ENCODE assay signal across 13 cellular contexts in genomic region chr2:136128905-136129304, GRCh38. TPM values are rescaled to one million over a fixed set of nuclear protein-coding genes. Genes with fewer than 3 reads are reported as not detected.
A peak's percentile ranks its signal among the peaks of the same experiment; 100 is the strongest.
DNase-seq lines count a peak whose midpoint lies in the region; ATAC-seq and TF ChIP-seq lines count a peak whose summit lies in the region.
"Had no signal": no experiment of that assay in that cellular context is flagged by ENCODE, and none has a peak within 500 bp of the region (broad histone marks: within the 10 kb centered on the region; RNA-seq: fewer than 3 reads in every experiment).

No MANE protein-coding gene starts in this region.

- TF ChIP-seq CTCF in WTC11 (IDR thresholded peaks at IDR 0.05) (no peak), vagina (IDR thresholded peaks at IDR 0.05) (no peak), foreskin fibroblast (IDR thresholded peaks at IDR 0.05; ENCODE audit: low read depth, low read length) (no peak)

- H3K4me3 Mint-ChIP-seq in stimulated activated naive CD8-positive, alpha-beta T cell treated with anti-CD3 and anti-CD28 coated beads, Interleukin-15, Interleukin-2, amounts not matched to agents 100 ng/mL and 50 ng/mL, for 24 hours, result peak overlapping the region; percentile 1
- H3K4me3 Mint-ChIP-seq in WTC11, result no peak overlapping the region
- peak overlapping the region; percentile 63 for H3K4me3 Mint-ChIP-seq in memory B cell

- no peak for TF ChIP-seq POLR2A in vagina (IDR thresholded peaks at IDR 0.05)

- H3K27ac ChIP-seq in vagina, result peak overlapping the region; percentile 32
- H3K27ac ChIP-seq: sigmoid colon had no signal

- peak overlapping the region; percentile 21 for H3K27ac Mint-ChIP-seq in stimulated activated naive CD8-positive, alpha-beta T cell treated with anti-CD3 and anti-CD28 coated beads, Interleukin-15, Interleukin-2, amounts not matched to agents 100 ng/mL and 50 ng/mL, for 24 hours
- no peak overlapping the region for H3K27ac Mint-ChIP-seq in WTC11
- H3K27ac Mint-ChIP-seq in memory B cell, result peak overlapping the region; percentile 98

- POLR2A ChIA-PET in WTC11 (lab: Charles Lee), result no interaction called here

- no peak for DNase-seq in stimulated activated naive CD8-positive, alpha-beta T cell treated with anti-CD3 and anti-CD28 coated beads, Interleukin-15, Interleukin-2, amounts not matched to agents 100 U/mL and 50 U/mL, for 24 hours
- DNase-seq in WTC11 (ENCODE audit: low spot score) (no peak), memory B cell (ENCODE audit: low spot score in 2 of 2) (no peak), vagina (ENCODE audit: extremely low spot score in 2 of 2) (no peak), foreskin fibroblast (no peak)
- DNase-seq: DMS79, NCI-H1417, NCI-H2227 treated with DMSO at 0.1 percent for 48 hours, sigmoid colon had no signal

- intact Hi-C loops in vagina (cut with DNase I), result no loop called here

- no peaks in the 10 kb centered on the region for H3K4me1 ChIP-seq in vagina

- ATAC-seq in stimulated activated naive CD8-positive, alpha-beta T cell treated with anti-CD3 and anti-CD28 coated beads, Interleukin-15, Interleukin-2, amounts not matched to agents 100 U/mL and 50 U/mL, for 24 hours, result no peak
- peak; percentile 61 for ATAC-seq in WTC11
- ATAC-seq in memory B cell (ENCODE audit: low read depth), result no peak
- ATAC-seq in HG02588 (IDR thresholded peaks at IDR 0.05; ENCODE audit: unreplicated experiment), result no peak
- no peak for ATAC-seq in SK-N-SH treated with all-trans-retinoic acid at 6 μM for 48 hours
- ATAC-seq: K562 had no signal

- H3K9me3 Mint-ChIP-seq in stimulated activated naive CD8-positive, alpha-beta T cell treated with anti-CD3 and anti-CD28 coated beads, Interleukin-15, Interleukin-2, amounts not matched to agents 100 ng/mL and 50 ng/mL, for 24 hours, result no peaks in the 10 kb centered on the region
- H3K9me3 Mint-ChIP-seq in WTC11, result no peaks in the 10 kb centered on the region
- peaks cover 4% of the 10 kb centered on the region for H3K9me3 Mint-ChIP-seq in memory B cell

- H3K27me3 ChIP-seq in vagina, result no peaks in the 10 kb centered on the region

- H3K27me3 Mint-ChIP-seq in stimulated activated naive CD8-positive, alpha-beta T cell treated with anti-CD3 and anti-CD28 coated beads, Interleukin-15, Interleukin-2, amounts not matched to agents 100 ng/mL and 50 ng/mL, for 24 hours, result peaks cover 5% of the 10 kb centered on the region
- H3K27me3 Mint-ChIP-seq in WTC11 (ENCODE audit: low read depth) (no peaks in the 10 kb centered on the region; the same call in none of the 2 replicates), memory B cell (no peaks in the 10 kb centered on the region)

- no peak overlapping the region for H3K4me3 ChIP-seq in vagina
- no peak overlapping the region for H3K4me3 ChIP-seq in foreskin fibroblast (ENCODE audit: low read depth in 1 of 2, low read length in 2 of 2)
- H3K4me3 ChIP-seq: K562, sigmoid colon had no signal

- H3K36me3 Mint-ChIP-seq in stimulated activated naive CD8-positive, alpha-beta T cell treated with anti-CD3 and anti-CD28 coated beads, Interleukin-15, Interleukin-2, amounts not matched to agents 100 ng/mL and 50 ng/mL, for 24 hours (ENCODE audit: low read depth), result no peaks in the 10 kb centered on the region
- no peaks in the 10 kb centered on the region for H3K36me3 Mint-ChIP-seq in WTC11
- H3K36me3 Mint-ChIP-seq in memory B cell, result peaks cover 2% of the 10 kb centered on the region

- no peaks in the 10 kb centered on the region for H3K36me3 ChIP-seq in vagina
- H3K36me3 ChIP-seq: sigmoid colon had no signal

- H3K9me3 ChIP-seq in vagina, result no peaks in the 10 kb centered on the region
- H3K9me3 ChIP-seq: sigmoid colon had no signal

- CTCF ChIA-PET in WTC11 (lab: Charles Lee), result no interaction called here

- peaks cover 100% of the 10 kb centered on the region for H3K4me1 Mint-ChIP-seq in stimulated activated naive CD8-positive, alpha-beta T cell treated with anti-CD3 and anti-CD28 coated beads, Interleukin-15, Interleukin-2, amounts not matched to agents 100 ng/mL and 50 ng/mL, for 24 hours (ENCODE audit: low read depth)
- H3K4me1 Mint-ChIP-seq in WTC11 (peaks cover 29% of the 10 kb centered on the region), memory B cell (peaks cover 63% of the 10 kb centered on the region)

TF ChIP-seq in WTC11, 78 proteins besides CTCF, POLR2A, EP300 and RAD21 (continues in another document):
- TF ChIP-seq E2F5 (CRISPR knock-in tag; IDR thresholded peaks at IDR 0.05) (no peak), JAZF1 (CRISPR knock-in tag; IDR thresholded peaks at IDR 0.05) (no peak), TP53 (CRISPR knock-in tag; IDR thresholded peaks at IDR 0.05) (no peak), NR2C2 (CRISPR knock-in tag; IDR thresholded peaks at IDR 0.05) (no peak), ZNF138 (CRISPR knock-in tag; conservative IDR thresholded peaks at IDR 0.05) (no peak), GABPB1 (CRISPR knock-in tag; IDR thresholded peaks at IDR 0.05) (no peak), ZBTB43 (CRISPR knock-in tag; IDR thresholded peaks at IDR 0.05) (no peak)

TF ChIP-seq in SK-N-SH treated with all-trans-retinoic acid at 6 μM for 48 hours, 23 proteins besides CTCF, POLR2A, EP300 and RAD21:
- TF ChIP-seq TCF4 (CRISPR knock-in tag; IDR thresholded peaks at IDR 0.05; ENCODE audit: borderline replicate concordance), result no peak
- no peak for TF ChIP-seq ZFP3 (CRISPR knock-in tag; IDR thresholded peaks at IDR 0.05)
- no peak for TF ChIP-seq TOX (CRISPR knock-in tag; IDR thresholded peaks at IDR 0.05; ENCODE audit: borderline replicate concordance)
- TF ChIP-seq RARB (CRISPR knock-in tag; IDR thresholded peaks at IDR 0.05), result no peak
- TF ChIP-seq ZNF8 (CRISPR knock-in tag; IDR thresholded peaks at IDR 0.05), result no peak
- TF ChIP-seq CSRNP3 (CRISPR knock-in tag; IDR thresholded peaks at IDR 0.05), result no peak
- no peak for TF ChIP-seq BACH2 (CRISPR knock-in tag; IDR thresholded peaks at IDR 0.05; ENCODE audit: borderline replicate concordance)
- no peak for TF ChIP-seq PPARA (CRISPR knock-in tag; IDR thresholded peaks at IDR 0.05; ENCODE audit: borderline replicate concordance)
- TF ChIP-seq ZNF70 (CRISPR knock-in tag; IDR thresholded peaks at IDR 0.05), result no peak
- no peak for TF ChIP-seq GLIS3 (CRISPR knock-in tag; IDR thresholded peaks at IDR 0.05)
- no peak for TF ChIP-seq POU6F1 (CRISPR knock-in tag; IDR thresholded peaks at IDR 0.05; ENCODE audit: borderline replicate concordance, low read depth)
- TF ChIP-seq CSDC2 (CRISPR knock-in tag; IDR thresholded peaks at IDR 0.05), result no peak
- no peak for TF ChIP-seq PATZ1 (CRISPR knock-in tag; IDR thresholded peaks at IDR 0.05; ENCODE audit: borderline replicate concordance)
- no peak for TF ChIP-seq ESRRG (CRISPR knock-in tag; IDR thresholded peaks at IDR 0.05)
- TF ChIP-seq ZNF565 (CRISPR knock-in tag; conservative IDR thresholded peaks at IDR 0.05; ENCODE audit: low read depth), result no peak
- TF ChIP-seq ISL1 (CRISPR knock-in tag; IDR thresholded peaks at IDR 0.05), result no peak
- no peak for TF ChIP-seq ZC3H10 (CRISPR knock-in tag; IDR thresholded peaks at IDR 0.05)

RNA-seq across cellular contexts. Expression of gene CXCR4, which starts 11.0 kb away (rescaled TPM):
- 1.3 to 2.1 TPM (median 1.9 TPM) in 3 replicates for total RNA-seq in WTC11 (2021)
- 39.5 TPM for total RNA-seq in vagina

Comparison
In these comparisons a context has a peak if more than half of its experiments do, and no peak if none do; other contexts are left out.
1. RNA of gene CXCR4, which starts 11.0 kb away (total RNA-seq): 39.5 TPM in vagina (single experiment); 1.3 to 2.1 TPM in WTC11; every median in the first group is over 10 times any median in the second.